ENCODE assay signal across 16 cellular contexts in genomic region chr1:228284148-228284495, GRCh38.
DNase-seq lines count a peak whose midpoint lies in the region; ATAC-seq and TF ChIP-seq lines count a peak whose summit lies in the region.
"Had no signal": no experiment of that assay in that cellular context is flagged by ENCODE, and none has a peak within 500 bp of the region (broad histone marks: within the 10 kb centered on the region; RNA-seq: fewer than 3 reads in every experiment).

No MANE protein-coding gene starts in this region.

- H3K4me3 ChIP-seq in cardiac muscle cell (no peak overlapping the region), right atrium auricular region (no peak overlapping the region)

- no peaks in the 10 kb centered on the region for H3K9me3 Mint-ChIP-seq in nephron progenitor cell
- H3K9me3 Mint-ChIP-seq in stimulated activated effector memory CD8-positive, alpha-beta T cell treated with anti-CD3 and anti-CD28 coated beads, Interleukin-12 subunit alpha, Interleukin-12 subunit beta, amount 100 ng/mL, for 72 hours = no peaks in the 10 kb centered on the region
- H3K9me3 Mint-ChIP-seq in mesothelial cell of epicardium = no peaks in the 10 kb centered on the region
- H3K9me3 Mint-ChIP-seq: CD8-positive, alpha-beta memory T cell; H9 had no signal

- no peak overlapping the region for H3K4me3 Mint-ChIP-seq in nephron progenitor cell
- H3K4me3 Mint-ChIP-seq in stimulated activated effector memory CD8-positive, alpha-beta T cell treated with anti-CD3 and anti-CD28 coated beads, Interleukin-12 subunit alpha, Interleukin-12 subunit beta, amount 100 ng/mL, for 72 hours = no peak overlapping the region
- no peak overlapping the region for H3K4me3 Mint-ChIP-seq in mesothelial cell of epicardium
- H3K4me3 Mint-ChIP-seq: CD4-positive, CD25-positive, alpha-beta regulatory T cell; CD8-positive, alpha-beta memory T cell; H9 had no signal

- H3K27me3 Mint-ChIP-seq in nephron progenitor cell (ENCODE audit: low read depth, poor library complexity) (no peaks in the 10 kb centered on the region), mesothelial cell of epicardium (ENCODE audit: low read depth) (no peaks in the 10 kb centered on the region)
- H3K27me3 Mint-ChIP-seq: CD4-positive, CD25-positive, alpha-beta regulatory T cell; CD8-positive, alpha-beta memory T cell had no signal

- no peak for ATAC-seq in stimulated activated effector memory CD8-positive, alpha-beta T cell treated with anti-CD3 and anti-CD28 coated beads, Interleukin-12 subunit alpha, Interleukin-12 subunit beta, amount 100 ng/mL, for 72 hours
- ATAC-seq: HepG2 had no signal

- peak overlapping the region; percentile 74 for H3K27ac Mint-ChIP-seq in nephron progenitor cell
- H3K27ac Mint-ChIP-seq in stimulated activated effector memory CD8-positive, alpha-beta T cell treated with anti-CD3 and anti-CD28 coated beads, Interleukin-12 subunit alpha, Interleukin-12 subunit beta, amount 100 ng/mL, for 72 hours = no peak overlapping the region
- H3K27ac Mint-ChIP-seq in mesothelial cell of epicardium = no peak overlapping the region
- H3K27ac Mint-ChIP-seq: CD4-positive, CD25-positive, alpha-beta regulatory T cell; H9 had no signal

- peaks cover 49% of the 10 kb centered on the region for H3K36me3 Mint-ChIP-seq in nephron progenitor cell (ENCODE audit: low read depth)
- peaks cover 5% of the 10 kb centered on the region for H3K36me3 Mint-ChIP-seq in stimulated activated effector memory CD8-positive, alpha-beta T cell treated with anti-CD3 and anti-CD28 coated beads, Interleukin-12 subunit alpha, Interleukin-12 subunit beta, amount 100 ng/mL, for 72 hours
- peaks cover 12% of the 10 kb centered on the region for H3K36me3 Mint-ChIP-seq in mesothelial cell of epicardium

- H3K27ac ChIP-seq in cardiac muscle cell (peak overlapping the region; percentile 30), right atrium auricular region (peak overlapping the region in 1 of 2 donors; percentile 56)

- TF ChIP-seq CTCF in cardiac muscle cell (IDR thresholded peaks at IDR 0.05; ENCODE audit: low read depth, low read length) (no peak), right atrium auricular region (IDR thresholded peaks at IDR 0.05) (no peak), nephron progenitor cell (IDR thresholded peaks at IDR 0.05) (no peak), mesothelial cell of epicardium (IDR thresholded peaks at IDR 0.05; ENCODE audit: unreplicated experiment) (no peak)

- DNase-seq in cardiac muscle cell (ENCODE audit: low read depth in 1 of 2, low spot score in 1 of 2) (no peak), right atrium auricular region (ENCODE audit: low spot score) (no peak), NCI-H82 (lab: John Stamatoyannopoulos, UW) (peak; percentile 66), NCI-H82 treated with DMSO at 0.1 percent for 48 hours (lab: John Stamatoyannopoulos, UW; ENCODE audit: unreplicated experiment) (peak; percentile 1), nephron progenitor cell (peak; percentile 37), NCI-H1105 treated with DMSO at 0.1 percent for 48 hours (lab: John Stamatoyannopoulos, UW) (no peak), mesothelial cell of epicardium (ENCODE audit: low spot score in 2 of 2, unreplicated experiment in 2 of 2) (no peak)
- DNase-seq in stimulated activated effector memory CD8-positive, alpha-beta T cell treated with anti-CD3 and anti-CD28 coated beads, Interleukin-12 subunit alpha, Interleukin-12 subunit beta, amount 100 ng/mL, for 72 hours (ENCODE audit: low spot score in 2 of 2) = no peak
- DNase-seq: ACHN; BE2C; C1 segment of cervical spinal cord; CD4-positive, CD25-positive, alpha-beta regulatory T cell; COR-L47; H9 had no signal

- peaks cover 90% of the 10 kb centered on the region for H3K36me3 ChIP-seq in cardiac muscle cell
- peaks cover 98% of the 10 kb centered on the region for H3K36me3 ChIP-seq in right atrium auricular region
- H3K36me3 ChIP-seq: BE2C had no signal

- H3K4me1 Mint-ChIP-seq in nephron progenitor cell (peaks cover 16% of the 10 kb centered on the region), mesothelial cell of epicardium (no peaks in the 10 kb centered on the region)
- peaks cover 9% of the 10 kb centered on the region for H3K4me1 Mint-ChIP-seq in stimulated activated effector memory CD8-positive, alpha-beta T cell treated with anti-CD3 and anti-CD28 coated beads, Interleukin-12 subunit alpha, Interleukin-12 subunit beta, amount 100 ng/mL, for 72 hours
- H3K4me1 Mint-ChIP-seq: H9 had no signal

- no peaks in the 10 kb centered on the region for H3K9me3 ChIP-seq in cardiac muscle cell (ENCODE audit: low read depth)
- H3K9me3 ChIP-seq in right atrium auricular region = no peaks in the 10 kb centered on the region
- H3K9me3 ChIP-seq: BE2C had no signal

- no peaks in the 10 kb centered on the region for H3K4me1 ChIP-seq in cardiac muscle cell (ENCODE audit: low read depth)
- H3K4me1 ChIP-seq in right atrium auricular region = no peaks in the 10 kb centered on the region
- H3K4me1 ChIP-seq: BE2C had no signal

- H3K27me3 ChIP-seq in cardiac muscle cell = no peaks in the 10 kb centered on the region
- no peaks in the 10 kb centered on the region for H3K27me3 ChIP-seq in right atrium auricular region
- H3K27me3 ChIP-seq: BE2C had no signal

Comparison
In these comparisons a context has a peak if more than half of its experiments do, and no peak if none do; other contexts are left out.
1. DNase-seq: peak in NCI-H82 (single experiment), NCI-H82 treated with DMSO at 0.1 percent for 48 hours (single experiment) and nephron progenitor cell (single experiment); none in cardiac muscle cell (0 of 2), right atrium auricular region (single experiment), NCI-H1105 treated with DMSO at 0.1 percent for 48 hours (single experiment), stimulated activated effector memory CD8-positive, alpha-beta T cell treated with anti-CD3 and anti-CD28 coated beads, Interleukin-12 subunit alpha, Interleukin-12 subunit beta, amount 100 ng/mL, for 72 hours (0 of 2) and mesothelial cell of epicardium (0 of 2).